ENCODE assay signal across 19 cellular contexts in the genomic region with DNA sequence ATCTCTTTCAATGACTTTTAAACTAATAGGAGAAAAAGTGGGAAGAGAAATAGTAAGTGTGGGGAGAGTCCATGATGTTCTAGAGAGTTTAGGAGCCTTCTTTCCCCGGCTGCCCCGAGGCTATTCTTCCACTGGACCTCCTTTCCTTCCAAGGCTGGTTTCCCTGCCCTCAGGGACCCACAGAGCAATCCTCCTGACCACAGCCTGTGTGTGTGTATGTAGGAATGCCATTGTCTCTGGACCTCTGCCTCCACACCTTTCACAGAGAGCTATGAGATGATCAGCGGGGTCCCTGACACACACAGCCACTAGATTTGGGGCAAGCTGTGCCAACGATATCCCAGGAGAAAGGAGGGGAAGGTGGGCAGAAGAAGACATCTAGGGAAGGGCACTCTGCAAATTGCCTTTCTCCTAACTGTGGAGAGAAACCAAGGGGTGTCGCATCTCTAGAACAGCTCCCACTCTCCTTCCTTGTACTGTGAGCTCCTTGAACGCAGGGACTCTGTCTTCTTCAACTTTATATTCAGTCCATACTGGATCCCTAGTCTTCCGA. TPM values are rescaled to one million over a fixed set of nuclear protein-coding genes. Genes with fewer than 3 reads are reported as not detected.
A peak's percentile ranks its signal among the peaks of the same experiment; 100 is the strongest.
DNase-seq lines count a peak whose midpoint lies in the region; FAIRE-seq and TF ChIP-seq lines count a peak whose summit lies in the region.
"Had no signal": no experiment of that assay in that cellular context is flagged by ENCODE, and none has a peak within 500 bp of the region (broad histone marks: within the 10 kb centered on the region; RNA-seq: fewer than 3 reads in every experiment).

No MANE protein-coding gene starts in this region.

- H2BK120ac ChIP-seq in H1 (replicated peaks; ENCODE audit: low read depth, low read length): no peak overlapping the region

- H3K27me3 ChIP-seq in H1 (replicated peaks in 1 of 4; ENCODE audit: control insufficient read depth in 3 of 4, extremely low read depth in 1 of 4, insufficient read depth in 3 of 4, low read length in 3 of 4) (no peaks in the 10 kb centered on the region), adrenal gland (no peaks in the 10 kb centered on the region)

- H2AFZ ChIP-seq in H1 (ENCODE audit: low read length): peak overlapping the region; percentile 48; the same call in 1 of the 2 replicates

- no peak overlapping the region for H3K27ac ChIP-seq in H1 (ENCODE audit: low read depth, low read length)
- no peak overlapping the region for H3K27ac ChIP-seq in adrenal gland
- H3K27ac ChIP-seq: 22Rv1 had no signal

- H4K20me1 ChIP-seq in H1 (replicated peaks in 1 of 2; ENCODE audit: control insufficient read depth in 1 of 2, insufficient read depth in 2 of 2, low read length in 2 of 2): no peaks in the 10 kb centered on the region

- H3K79me1 ChIP-seq in H1 (ENCODE audit: low read depth, low read length): no peaks in the 10 kb centered on the region

- TF ChIP-seq POLR2A in H1 (IDR thresholded peaks at IDR 0.05; ENCODE audit: control extremely low read depth in 1 of 2, low read depth in 2 of 2, low read length in 2 of 2) (no peak), adrenal gland (IDR thresholded peaks at IDR 0.05) (no peak)

- H2BK15ac ChIP-seq in H1 (ENCODE audit: low read length): no peak overlapping the region

- H3K9me3 ChIP-seq in H1 (ENCODE audit: insufficient read depth in 2 of 2, low read depth in 1 of 2, low read length in 1 of 2) (no peaks in the 10 kb centered on the region), adrenal gland (replicated peaks in 1 of 3) (no peaks in the 10 kb centered on the region)

- no peak overlapping the region for H3K23ac ChIP-seq in H1 (ENCODE audit: insufficient read length)

- H2BK12ac ChIP-seq in H1 (ENCODE audit: low read depth, low read length): no peak overlapping the region

- no peak overlapping the region for H3K56ac ChIP-seq in H1 (replicated peaks; ENCODE audit: insufficient read length, low read depth, low read length)

- no peak overlapping the region for H3K4ac ChIP-seq in H1 (replicated peaks; ENCODE audit: insufficient read length, low read depth, low read length)

- H3K23me2 ChIP-seq in H1 (ENCODE audit: low read depth, low read length): no peaks in the 10 kb centered on the region

- no peak overlapping the region for H3K18ac ChIP-seq in H1 (ENCODE audit: extremely low read depth, low read length)

- TF ChIP-seq CTCF in H1 (IDR thresholded peaks at IDR 0.05; ENCODE audit: control extremely low read depth in 1 of 3, insufficient read depth in 1 of 3, low read depth in 1 of 3, low read length in 3 of 3): no peak
- no peak for TF ChIP-seq CTCF in adrenal gland (IDR thresholded peaks at IDR 0.05)

- no peak overlapping the region for H4K91ac ChIP-seq in H1 (replicated peaks; ENCODE audit: insufficient read length, low read length)

- no peak overlapping the region for H4K5ac ChIP-seq in H1 (ENCODE audit: insufficient read length, low read depth, low read length)

- no peaks in the 10 kb centered on the region for H3K36me3 ChIP-seq in H1 (ENCODE audit: control insufficient read depth in 2 of 4, insufficient read depth in 4 of 4, low read length in 3 of 4)
- no peaks in the 10 kb centered on the region for H3K36me3 ChIP-seq in adrenal gland (replicated peaks in 1 of 2)

- intact Hi-C loops in adrenal gland (cut with DNase I): no loop called here

- peak; percentile 3 for DNase-seq in EH (ENCODE audit: low read depth)
- DNase-seq in M059J (ENCODE audit: low read depth): peak; percentile 50
- DNase-seq in H1 (ENCODE audit: low read depth in 1 of 2, low spot score in 2 of 2): no peak
- peak; percentile 18 for DNase-seq in myocyte (ENCODE audit: low read depth)
- no peak for DNase-seq in 8988T
- no peak for DNase-seq in adrenal gland
- DNase-seq in dedifferentiated amniotic fluid mesenchymal stem cell (ENCODE audit: extremely low spot score): no peak
- no peak for DNase-seq in midbrain (lab: John Stamatoyannopoulos, UW)
- DNase-seq: ACHN; C1 segment of cervical spinal cord; Calu3; CD4-positive, alpha-beta T cell; DMS 273 treated with DMSO at 0.1 percent for 48 hours; GF-D8; IMR-90; KG1 had no signal

- TF ChIP-seq RAD21 in H1 (IDR thresholded peaks at IDR 0.05 in 1 of 2, conservative IDR thresholded peaks at IDR 0.05 in 1 of 2; ENCODE audit: low read depth in 2 of 2, low read length in 2 of 2): no peak

- H4K8ac ChIP-seq in H1 (ENCODE audit: extremely low read depth, insufficient read depth, low read length): no peak overlapping the region

- WGBS in H1 (ENCODE audit: extremely low coverage in 1 of 2, insufficient coverage in 1 of 2, insufficient read length in 1 of 2, insufficient replicate concordance in 2 of 2, low coverage in 1 of 2, low lambda C conversion rate in 2 of 2, missing lambda C conversion rate in 1 of 2), 2 experiments: 78% methylated on average over 7 of the region's 7 CpGs; no CpG with 5 or more reads in 1 of the 2 experiments
- 76 to 94% (median 81%) methylated on average over 5 to 7 of the region's 7 CpGs for WGBS in adrenal gland, 4 donors

- CTCF ChIA-PET in H1 (lab: Charles Lee; ENCODE audit: partially characterized antibody): interaction anchor here (0.7 to 1.5 kb wide), 2 partner anchors 9 to 11 kb away, joined by 3 read pairs; no protein-coding TSS in a partner anchor

- H2BK5ac ChIP-seq in H1 (ENCODE audit: low read depth, low read length): no peak overlapping the region

- no peak overlapping the region for H2BK20ac ChIP-seq in H1 (ENCODE audit: low read length)

- no peak for TF ChIP-seq EP300 in H1 (IDR thresholded peaks at IDR 0.05; ENCODE audit: borderline replicate concordance in 1 of 2, low read depth in 2 of 2, low read length in 2 of 2)

- POLR2A ChIA-PET in H1 (lab: Charles Lee; ENCODE audit: partially characterized antibody): no interaction called here

- H3K4me3 ChIP-seq in H1 (ENCODE audit: extremely low read depth in 1 of 4, insufficient read depth in 2 of 4, low read depth in 3 of 4, low read length in 4 of 4) (no peak overlapping the region), adrenal gland (no peak overlapping the region)

- H3K9ac ChIP-seq in H1 (replicated peaks in 1 of 4; ENCODE audit: extremely low read depth in 1 of 4, low read depth in 3 of 4, low read length in 3 of 4): no peak overlapping the region

- H2AK5ac ChIP-seq in H1 (ENCODE audit: low read depth, low read length): no peak overlapping the region

- no peak overlapping the region for H3K4me2 ChIP-seq in H1 (ENCODE audit: insufficient read depth in 1 of 2, low read depth in 2 of 2, low read length in 2 of 2)

- no peaks in the 10 kb centered on the region for H3K79me2 ChIP-seq in H1 (ENCODE audit: control insufficient read depth in 1 of 2, insufficient read depth in 2 of 2, low read length in 2 of 2)

- no peak overlapping the region for H3K14ac ChIP-seq in H1 (ENCODE audit: insufficient read length)

- FAIRE-seq in H1 (lab: Jason Lieb, UNC): no peak
- FAIRE-seq: GM19239, H54 had no signal

- H3K4me1 ChIP-seq in H1 (replicated peaks in 1 of 4; ENCODE audit: control insufficient read depth in 3 of 4, insufficient read depth in 4 of 4, low read length in 3 of 4): no peaks in the 10 kb centered on the region
- H3K4me1 ChIP-seq in adrenal gland (replicated peaks in 1 of 2): peaks cover under 1 to 4% of the 10 kb centered on the region in 2 donors

TF ChIP-seq in H1, 55 proteins besides CTCF, POLR2A, EP300 and RAD21:
- TF ChIP-seq TEAD4 (IDR thresholded peaks at IDR 0.05; ENCODE audit: low read depth, low read length) (0 out of 2 replicates have a peak, but pooled peaks have one; percentile 4), POU5F1 (IDR thresholded peaks at IDR 0.05; ENCODE audit: low read depth, low read length) (no peak), KDM1A (IDR thresholded peaks at IDR 0.05; ENCODE audit: borderline replicate concordance, low read length) (no peak), FOSL1 (IDR thresholded peaks at IDR 0.05; ENCODE audit: insufficient read depth, low read depth, low read length) (no peak)

RNA-seq across cellular contexts. Expression of a gene that starts 13.3 kb away (rescaled TPM):
- 108 and 123 TPM in 2 replicates for total RNA-seq in M059J (2014; rRNA removed; shearing (Covaris generic))
- total RNA-seq in H1 (2021; fragmentation: NEBNext Ultra II Directional; extraction: Animal tissue kit (Norgen Biotek cat#: 25700)): 133 and 137 TPM in 2 replicates
- polyA plus RNA-seq in H1 (2011; rRNA removed) (29.4 and 42.9 TPM in 2 replicates), adrenal gland (100 to 1,000 TPM in 1 of 3 donors, 10 to 100 TPM in 2; 12.3 to 113 (median 17.4) TPM)
- 84.7 TPM for polyA plus RNA-seq in H1 (2011; cell fraction: cytosol; rRNA removed)
- polyA plus RNA-seq in H1 (2011; cell fraction: nucleus; rRNA removed): 34.4 TPM
- polyA plus RNA-seq in H1 (2012, experiment 1 of 2): 114 to 144 TPM (median 122 TPM) in 4 replicates
- polyA plus RNA-seq in H1 (2012, experiment 2 of 2): 29.1 TPM
- polyA plus RNA-seq in H1 (2013, experiment 1 of 2): 110 TPM
- polyA plus RNA-seq in H1 (2013, experiment 2 of 2): 117 TPM
- 75.2 and 113 TPM in 2 replicates for polyA minus RNA-seq in H1 (2011; rRNA and poly(A)+ RNA removed)
- 141 TPM for polyA minus RNA-seq in H1 (2011; cell fraction: cytosol; rRNA and poly(A)+ RNA removed)
- polyA minus RNA-seq in H1 (2011; cell fraction: nucleus; rRNA and poly(A)+ RNA removed): 107 TPM
- total RNA-seq in myocyte (81.0 and 133 TPM in 2 replicates), adrenal gland (10 to 100 TPM; 40.8 to 96.7 (median 54.2) TPM)
- polyA plus RNA-seq in myocyte (2012): 54.3 TPM

Comparison
In these comparisons a context has a peak if more than half of its experiments do, and no peak if none do; other contexts are left out.
1. DNase-seq: peak in EH (single experiment), M059J (single experiment) and myocyte (single experiment); none in H1 (0 of 2), 8988T (single experiment), adrenal gland (0 of 7), dedifferentiated amniotic fluid mesenchymal stem cell (single experiment) and midbrain (single experiment).